In the genomic region with DNA sequence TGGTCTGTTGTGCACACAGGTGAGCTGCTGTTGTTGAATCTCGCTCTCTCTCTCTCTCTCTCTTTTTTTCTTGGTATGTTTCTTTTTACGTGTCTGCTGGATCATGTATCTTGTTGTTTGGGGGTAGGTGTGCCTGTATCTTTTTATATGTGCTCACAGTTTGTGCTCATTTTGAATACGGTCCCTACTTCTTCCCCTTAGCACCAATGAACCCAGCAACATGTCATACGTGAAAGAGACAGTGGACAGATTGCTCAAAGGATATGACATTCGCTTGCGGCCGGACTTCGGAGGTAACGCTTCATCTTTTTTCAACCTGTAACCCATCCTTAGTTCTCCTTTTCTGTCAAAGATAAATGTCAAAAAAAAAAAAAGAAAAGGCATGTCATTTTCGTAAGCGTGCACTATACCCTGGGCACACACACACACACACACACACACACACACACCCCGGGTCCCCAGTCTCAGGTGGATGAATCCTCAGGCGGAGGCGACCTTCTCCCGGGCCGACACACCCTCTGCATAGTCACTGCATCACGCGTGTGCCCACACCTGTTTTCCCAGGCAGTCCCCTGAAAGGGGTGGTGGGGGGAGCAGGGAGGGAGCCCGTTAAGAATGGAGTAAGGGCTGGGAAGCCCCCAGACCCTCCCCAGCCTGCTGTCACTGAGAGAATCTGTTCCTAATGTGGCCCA, we compare ENCODE assay signal across 8 cellular contexts. TPM values are rescaled to one million over a fixed set of nuclear protein-coding genes. Genes with fewer than 3 reads are reported as not detected.
DNase-seq lines count a peak whose midpoint lies in the region; ATAC-seq and TF ChIP-seq lines count a peak whose summit lies in the region.

No MANE protein-coding gene starts in this region.

- peak overlapping the region; percentile 92 for H3K4me3 ChIP-seq in iPS-20b (ENCODE audit: low read length)

- CTCF ChIA-PET in Calu3 (lab: Charles Lee): interaction anchor here (0.7 to 1.0 kb wide), 3 partner anchors 90 to 179 kb away, joined by 3 to 5 read pairs (median 4); no protein-coding TSS in a partner anchor

- H3K36me3 Mint-ChIP-seq in Calu3 (ENCODE audit: insufficient read depth, unreplicated experiment): peaks cover 16% of the 10 kb centered on the region
- no peaks in the 10 kb centered on the region for H3K36me3 Mint-ChIP-seq in stimulated activated effector memory CD8-positive, alpha-beta T cell treated with anti-CD3 and anti-CD28 coated beads, Interleukin-12 subunit alpha, Interleukin-12 subunit beta, amount 100 ng/mL, for 72 hours

- no peak overlapping the region for H3K27ac Mint-ChIP-seq in Calu3 (ENCODE audit: unreplicated experiment)
- no peak overlapping the region for H3K27ac Mint-ChIP-seq in stimulated activated effector memory CD8-positive, alpha-beta T cell treated with anti-CD3 and anti-CD28 coated beads, Interleukin-12 subunit alpha, Interleukin-12 subunit beta, amount 100 ng/mL, for 72 hours

- peak overlapping the region; percentile 55; the same call in 1 of the 2 replicates for H3K9ac ChIP-seq in iPS-20b (ENCODE audit: low read depth, low read length)

- intact Hi-C loops in Calu3 (cut with micrococcal nuclease; ENCODE audit: unreplicated experiment): loop anchor here (2.0 to 5.0 kb wide), 3 partner anchors 90 to 187 kb away; no protein-coding TSS in a partner anchor

- peak overlapping the region; percentile 61 for H3K4me3 Mint-ChIP-seq in Calu3 (ENCODE audit: low read depth, unreplicated experiment)
- peak overlapping the region; percentile 57 for H3K4me3 Mint-ChIP-seq in stimulated activated effector memory CD8-positive, alpha-beta T cell treated with anti-CD3 and anti-CD28 coated beads, Interleukin-12 subunit alpha, Interleukin-12 subunit beta, amount 100 ng/mL, for 72 hours

- BruUV-seq in Calu3 (replicated peaks; lab: Mats Ljungman, UMichigan): no TSS peak

- no peak overlapping the region for H3K27ac ChIP-seq in iPS-20b (ENCODE audit: low read length)

- H3K9me3 Mint-ChIP-seq in Calu3 (ENCODE audit: low read depth, unreplicated experiment): no peaks in the 10 kb centered on the region
- no peaks in the 10 kb centered on the region for H3K9me3 Mint-ChIP-seq in stimulated activated effector memory CD8-positive, alpha-beta T cell treated with anti-CD3 and anti-CD28 coated beads, Interleukin-12 subunit alpha, Interleukin-12 subunit beta, amount 100 ng/mL, for 72 hours

- H3K27me3 ChIP-seq in iPS-20b (ENCODE audit: insufficient read depth, low read length): peaks cover 29% of the 10 kb centered on the region

- H3K4me1 ChIP-seq in iPS-20b (ENCODE audit: insufficient read depth, low read length): no peaks in the 10 kb centered on the region

- H3K27me3 Mint-ChIP-seq in Calu3 (ENCODE audit: unreplicated experiment): peaks cover 13% of the 10 kb centered on the region

- peak; percentile 53 for ATAC-seq in HG03175 (IDR thresholded peaks at IDR 0.05; ENCODE audit: unreplicated experiment)
- peak; percentile 62 for ATAC-seq in stimulated activated effector memory CD8-positive, alpha-beta T cell treated with anti-CD3 and anti-CD28 coated beads, Interleukin-12 subunit alpha, Interleukin-12 subunit beta, amount 100 ng/mL, for 72 hours

- no peaks in the 10 kb centered on the region for H3K36me3 ChIP-seq in iPS-20b (ENCODE audit: insufficient read depth, low read depth, low read length)

- DNase-seq in Calu3 (no peak), astrocyte of the hippocampus (ENCODE audit: low read depth, low spot score) (peak; percentile 14), NCI-H2081 treated with DMSO at 0.1 percent for 48 hours (lab: John Stamatoyannopoulos, UW) (no peak), midbrain (lab: John Stamatoyannopoulos, UW) (no peak), NCI-H1436 (lab: John Stamatoyannopoulos, UW) (no peak)
- no peak for DNase-seq in stimulated activated effector memory CD8-positive, alpha-beta T cell treated with anti-CD3 and anti-CD28 coated beads, Interleukin-12 subunit alpha, Interleukin-12 subunit beta, amount 100 ng/mL, for 72 hours (ENCODE audit: low spot score in 2 of 2)

- no peaks in the 10 kb centered on the region for H3K4me1 Mint-ChIP-seq in Calu3 (ENCODE audit: low read depth, unreplicated experiment)
- peaks cover 21% of the 10 kb centered on the region for H3K4me1 Mint-ChIP-seq in stimulated activated effector memory CD8-positive, alpha-beta T cell treated with anti-CD3 and anti-CD28 coated beads, Interleukin-12 subunit alpha, Interleukin-12 subunit beta, amount 100 ng/mL, for 72 hours

- no peak for TF ChIP-seq CTCF in Calu3 (IDR thresholded peaks at IDR 0.05; ENCODE audit: unreplicated experiment)

- H3K9me3 ChIP-seq in iPS-20b (ENCODE audit: insufficient read depth, low read depth, low read length): no peaks in the 10 kb centered on the region

RNA-seq across cellular contexts. Expression of gene GABRB1, which starts 0.5 kb away (rescaled TPM):
- not detected in 2 replicates for total RNA-seq in Calu3 (2022)

RNA-seq across cellular contexts. Expression of gene GABRA4, which starts 38.5 kb away (rescaled TPM):
- not detected in 2 replicates for total RNA-seq in Calu3 (2022)
